15 cellular contexts compared by ENCODE assay signal in the genomic region with DNA sequence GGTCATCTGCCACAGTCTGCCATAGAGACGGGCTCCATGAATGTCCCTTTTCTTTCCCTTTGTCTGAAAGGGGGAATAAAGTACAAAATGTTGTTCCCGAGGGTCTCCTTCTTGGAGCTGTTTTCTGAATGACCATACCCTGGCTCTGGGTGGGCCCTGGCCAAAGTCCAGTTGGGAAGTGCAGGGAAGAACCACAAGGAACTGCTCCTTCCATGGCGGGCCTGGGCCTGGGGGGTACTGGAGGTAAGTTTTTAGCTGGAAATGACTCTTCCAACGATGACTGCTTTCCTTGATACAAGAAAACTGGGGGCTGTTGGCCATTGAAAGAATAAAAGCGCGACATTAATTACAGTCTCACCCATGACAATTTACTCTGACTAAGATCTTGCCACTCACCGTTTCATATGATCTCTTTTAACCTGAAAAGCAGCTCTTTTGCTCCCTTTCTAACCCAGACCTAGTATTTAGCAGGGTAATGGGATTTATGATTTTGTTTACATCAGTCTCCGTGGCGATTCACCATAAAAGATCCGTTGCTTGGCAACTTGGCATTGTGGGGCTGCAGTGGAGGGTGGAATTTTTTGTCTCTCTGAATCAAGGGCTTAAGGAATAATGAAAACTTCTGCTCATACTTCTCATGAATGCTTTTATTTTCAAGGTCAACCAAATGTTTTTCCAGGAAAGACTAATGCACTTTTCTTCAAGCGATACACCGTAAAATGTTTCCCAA.
DNase-seq lines count a peak whose midpoint lies in the region; ATAC-seq and TF ChIP-seq lines count a peak whose summit lies in the region.
"Had no signal": no experiment of that assay in that cellular context is flagged by ENCODE, and none has a peak within 500 bp of the region (broad histone marks: within the 10 kb centered on the region; RNA-seq: fewer than 3 reads in every experiment).

No MANE protein-coding gene starts in this region.

- H3K4me3 Mint-ChIP-seq in activated T-helper 2 cell treated with anti-CD3 and anti-CD28 coated beads, Interferon-gamma antibody, Interleukin-2, Interleukin-4, amounts not matched to agents 10 μg/mL and 5 μg/mL and 100 μg/mL, durations not matched to agents 14 hours and 24 hours and 36 hours (ENCODE audit: low read depth) = no peak overlapping the region
- H3K4me3 Mint-ChIP-seq: activated naive CD4-positive, alpha-beta T cell treated with anti-CD3 and anti-CD28 coated beads, Interleukin-2, amount 10 ng/mL, durations not matched to agents 7 days and 5 days; IgD-negative memory B cell; stimulated activated naive CD8-positive, alpha-beta T cell treated with anti-CD3 and anti-CD28 coated beads, Interleukin-15, amount 100 ng/mL, for 72 hours; T-helper 17 cell had no signal

- no peaks in the 10 kb centered on the region for H3K79me2 ChIP-seq in neural cell (replicated peaks; ENCODE audit: insufficient read depth, low read length)

- TF ChIP-seq CTCF in astrocyte of the cerebellum (IDR thresholded peaks at IDR 0.05; ENCODE audit: low read depth, low read length, missing control alignments) (no peak), neural cell (IDR thresholded peaks at IDR 0.05; ENCODE audit: poor library complexity, severe bottlenecking) (no peak)

- intact Hi-C loops in activated T-helper 2 cell treated with anti-CD3 and anti-CD28 coated beads, Interferon-gamma antibody, Interleukin-2, Interleukin-4, amounts not matched to agents 10 μg/mL and 5 μg/mL and 100 μg/mL, durations not matched to agents 14 hours and 24 hours and 36 hours (cut with micrococcal nuclease) = no loop called here

- in situ Hi-C loops in astrocyte of the cerebellum (cut with HindIII; ENCODE audit: low sequenced_read_pairs) = no loop called here

- H3K36me3 ChIP-seq in neural cell (ENCODE audit: insufficient read depth, low read length) = no peaks in the 10 kb centered on the region
- H3K36me3 ChIP-seq: prostate gland had no signal

- no peaks in the 10 kb centered on the region for H3K9me3 Mint-ChIP-seq in activated T-helper 2 cell treated with anti-CD3 and anti-CD28 coated beads, Interferon-gamma antibody, Interleukin-2, Interleukin-4, amounts not matched to agents 10 μg/mL and 5 μg/mL and 100 μg/mL, durations not matched to agents 14 hours and 24 hours and 36 hours
- H3K9me3 Mint-ChIP-seq: activated naive CD4-positive, alpha-beta T cell treated with anti-CD3 and anti-CD28 coated beads, Interleukin-2, amount 10 ng/mL, durations not matched to agents 7 days and 5 days; IgD-negative memory B cell; stimulated activated naive CD8-positive, alpha-beta T cell treated with anti-CD3 and anti-CD28 coated beads, Interleukin-15, amount 100 ng/mL, for 72 hours had no signal

- ATAC-seq in left lobe of liver = no peak
- ATAC-seq: left colon; stimulated activated naive CD8-positive, alpha-beta T cell treated with anti-CD3 and anti-CD28 coated beads, Interleukin-15, amount 100 ng/mL, for 72 hours; T-helper 17 cell had no signal

- H3K9me3 ChIP-seq in neural cell (ENCODE audit: low read length) = no peaks in the 10 kb centered on the region
- H3K9me3 ChIP-seq: prostate gland had no signal

- peak overlapping the region; percentile 46 for H2AFZ ChIP-seq in neural cell (ENCODE audit: low read depth, low read length)

- DNase-seq in DMS153 (lab: John Stamatoyannopoulos, UW) (peak; percentile 15), NCI-H1105 (lab: John Stamatoyannopoulos, UW) (peak; percentile 34), astrocyte of the cerebellum (ENCODE audit: low read depth) (peak; percentile 1), left lobe of liver (ENCODE audit: low spot score) (no peak), GDM1 (lab: John Stamatoyannopoulos, UW) (no peak), T-helper 1 cell (no peak)
- no peak for DNase-seq in activated T-helper 2 cell treated with anti-CD3 and anti-CD28 coated beads, Interferon-gamma antibody, Interleukin-2, Interleukin-4, amounts not matched to agents 10 μg/mL and 5 μg/mL and 100 μg/mL, durations not matched to agents 14 hours and 24 hours and 36 hours (ENCODE audit: low spot score)
- DNase-seq: activated naive CD4-positive, alpha-beta T cell treated with anti-CD3 and anti-CD28 coated beads, Interleukin-2, amount 10 ng/mL, durations not matched to agents 7 days and 5 days; left colon; NCI-H526; stimulated activated naive CD8-positive, alpha-beta T cell treated with anti-CD3 and anti-CD28 coated beads, Interleukin-15, amount 100 ng/mL, for 72 hours; T-helper 17 cell had no signal

- no peak for TF ChIP-seq RAD21 in neural cell (conservative IDR thresholded peaks at IDR 0.05)

- no peaks in the 10 kb centered on the region for H3K27me3 Mint-ChIP-seq in activated T-helper 2 cell treated with anti-CD3 and anti-CD28 coated beads, Interferon-gamma antibody, Interleukin-2, Interleukin-4, amounts not matched to agents 10 μg/mL and 5 μg/mL and 100 μg/mL, durations not matched to agents 14 hours and 24 hours and 36 hours (ENCODE audit: low read depth)
- H3K27me3 Mint-ChIP-seq: stimulated activated naive CD8-positive, alpha-beta T cell treated with anti-CD3 and anti-CD28 coated beads, Interleukin-15, amount 100 ng/mL, for 72 hours had no signal

- no peak for TF ChIP-seq EP300 in neural cell (conservative IDR thresholded peaks at IDR 0.05; ENCODE audit: poor library complexity, severe bottlenecking)

- H3K36me3 Mint-ChIP-seq in activated T-helper 2 cell treated with anti-CD3 and anti-CD28 coated beads, Interferon-gamma antibody, Interleukin-2, Interleukin-4, amounts not matched to agents 10 μg/mL and 5 μg/mL and 100 μg/mL, durations not matched to agents 14 hours and 24 hours and 36 hours (ENCODE audit: low read depth) = no peaks in the 10 kb centered on the region
- H3K36me3 Mint-ChIP-seq: activated naive CD4-positive, alpha-beta T cell treated with anti-CD3 and anti-CD28 coated beads, Interleukin-2, amount 10 ng/mL, durations not matched to agents 7 days and 5 days; IgD-negative memory B cell had no signal

- no peak overlapping the region for H3K4me3 ChIP-seq in astrocyte of the cerebellum (ENCODE audit: low read depth, low read length)
- peak overlapping the region; percentile 12 for H3K4me3 ChIP-seq in neural cell (ENCODE audit: low read length)
- H3K4me3 ChIP-seq: prostate gland had no signal

- H3K27ac ChIP-seq in neural cell (ENCODE audit: low read length) = peak overlapping the region; percentile 6
- H3K27ac ChIP-seq: prostate gland had no signal

- H3K27me3 ChIP-seq in neural cell (ENCODE audit: insufficient read depth, low read depth, low read length) = no peaks in the 10 kb centered on the region

- H4K20me1 ChIP-seq in neural cell (ENCODE audit: insufficient read depth) = no peaks in the 10 kb centered on the region

- no peaks in the 10 kb centered on the region for H3F3A ChIP-seq in neural cell (ENCODE audit: insufficient read depth, low read length, poor library complexity, severe bottlenecking)

- no peaks in the 10 kb centered on the region for H3K4me1 Mint-ChIP-seq in activated T-helper 2 cell treated with anti-CD3 and anti-CD28 coated beads, Interferon-gamma antibody, Interleukin-2, Interleukin-4, amounts not matched to agents 10 μg/mL and 5 μg/mL and 100 μg/mL, durations not matched to agents 14 hours and 24 hours and 36 hours (ENCODE audit: low read depth)
- H3K4me1 Mint-ChIP-seq: activated naive CD4-positive, alpha-beta T cell treated with anti-CD3 and anti-CD28 coated beads, Interleukin-2, amount 10 ng/mL, durations not matched to agents 7 days and 5 days; IgD-negative memory B cell; stimulated activated naive CD8-positive, alpha-beta T cell treated with anti-CD3 and anti-CD28 coated beads, Interleukin-15, amount 100 ng/mL, for 72 hours; T-helper 17 cell had no signal

- H3K4me2 ChIP-seq in neural cell (ENCODE audit: low read length) = peak overlapping the region; percentile 27

- no peak overlapping the region for H3K27ac Mint-ChIP-seq in activated T-helper 2 cell treated with anti-CD3 and anti-CD28 coated beads, Interferon-gamma antibody, Interleukin-2, Interleukin-4, amounts not matched to agents 10 μg/mL and 5 μg/mL and 100 μg/mL, durations not matched to agents 14 hours and 24 hours and 36 hours
- H3K27ac Mint-ChIP-seq: activated naive CD4-positive, alpha-beta T cell treated with anti-CD3 and anti-CD28 coated beads, Interleukin-2, amount 10 ng/mL, durations not matched to agents 7 days and 5 days; IgD-negative memory B cell; stimulated activated naive CD8-positive, alpha-beta T cell treated with anti-CD3 and anti-CD28 coated beads, Interleukin-15, amount 100 ng/mL, for 72 hours; T-helper 17 cell had no signal

- H3K9ac ChIP-seq in neural cell (ENCODE audit: low read length) = no peak overlapping the region

- H3K9me2 ChIP-seq in neural cell (ENCODE audit: insufficient read depth, low read length) = no peaks in the 10 kb centered on the region

TF ChIP-seq in neural cell, 6 proteins besides CTCF, POLR2A, EP300 and RAD21:
- TF ChIP-seq, protein P1, sequence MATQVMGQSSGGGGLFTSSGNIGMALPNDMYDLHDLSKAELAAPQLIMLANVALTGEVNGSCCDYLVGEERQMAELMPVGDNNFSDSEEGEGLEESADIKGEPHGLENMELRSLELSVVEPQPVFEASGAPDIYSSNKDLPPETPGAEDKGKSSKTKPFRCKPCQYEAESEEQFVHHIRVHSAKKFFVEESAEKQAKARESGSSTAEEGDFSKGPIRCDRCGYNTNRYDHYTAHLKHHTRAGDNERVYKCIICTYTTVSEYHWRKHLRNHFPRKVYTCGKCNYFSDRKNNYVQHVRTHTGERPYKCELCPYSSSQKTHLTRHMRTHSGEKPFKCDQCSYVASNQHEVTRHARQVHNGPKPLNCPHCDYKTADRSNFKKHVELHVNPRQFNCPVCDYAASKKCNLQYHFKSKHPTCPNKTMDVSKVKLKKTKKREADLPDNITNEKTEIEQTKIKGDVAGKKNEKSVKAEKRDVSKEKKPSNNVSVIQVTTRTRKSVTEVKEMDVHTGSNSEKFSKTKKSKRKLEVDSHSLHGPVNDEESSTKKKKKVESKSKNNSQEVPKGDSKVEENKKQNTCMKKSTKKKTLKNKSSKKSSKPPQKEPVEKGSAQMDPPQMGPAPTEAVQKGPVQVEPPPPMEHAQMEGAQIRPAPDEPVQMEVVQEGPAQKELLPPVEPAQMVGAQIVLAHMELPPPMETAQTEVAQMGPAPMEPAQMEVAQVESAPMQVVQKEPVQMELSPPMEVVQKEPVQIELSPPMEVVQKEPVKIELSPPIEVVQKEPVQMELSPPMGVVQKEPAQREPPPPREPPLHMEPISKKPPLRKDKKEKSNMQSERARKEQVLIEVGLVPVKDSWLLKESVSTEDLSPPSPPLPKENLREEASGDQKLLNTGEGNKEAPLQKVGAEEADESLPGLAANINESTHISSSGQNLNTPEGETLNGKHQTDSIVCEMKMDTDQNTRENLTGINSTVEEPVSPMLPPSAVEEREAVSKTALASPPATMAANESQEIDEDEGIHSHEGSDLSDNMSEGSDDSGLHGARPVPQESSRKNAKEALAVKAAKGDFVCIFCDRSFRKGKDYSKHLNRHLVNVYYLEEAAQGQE (IDR thresholded peaks at IDR 0.05; ENCODE audit: borderline replicate concordance) = peak; percentile 34
- TF ChIP-seq MXI1 (conservative IDR thresholded peaks at IDR 0.05; ENCODE audit: poor library complexity, severe bottlenecking) = no peak

Comparison
In these comparisons a context has a peak if more than half of its experiments do, and no peak if none do; other contexts are left out.
1. DNase-seq: peak in DMS153 (single experiment), NCI-H1105 (single experiment) and astrocyte of the cerebellum (single experiment); none in left lobe of liver (single experiment), activated T-helper 2 cell treated with anti-CD3 and anti-CD28 coated beads, Interferon-gamma antibody, Interleukin-2, Interleukin-4, amounts not matched to agents 10 μg/mL and 5 μg/mL and 100 μg/mL, durations not matched to agents 14 hours and 24 hours and 36 hours (single experiment), GDM1 (single experiment) and T-helper 1 cell (0 of 5).